ENCODE assay signal across 8 cellular contexts in the genomic region with DNA sequence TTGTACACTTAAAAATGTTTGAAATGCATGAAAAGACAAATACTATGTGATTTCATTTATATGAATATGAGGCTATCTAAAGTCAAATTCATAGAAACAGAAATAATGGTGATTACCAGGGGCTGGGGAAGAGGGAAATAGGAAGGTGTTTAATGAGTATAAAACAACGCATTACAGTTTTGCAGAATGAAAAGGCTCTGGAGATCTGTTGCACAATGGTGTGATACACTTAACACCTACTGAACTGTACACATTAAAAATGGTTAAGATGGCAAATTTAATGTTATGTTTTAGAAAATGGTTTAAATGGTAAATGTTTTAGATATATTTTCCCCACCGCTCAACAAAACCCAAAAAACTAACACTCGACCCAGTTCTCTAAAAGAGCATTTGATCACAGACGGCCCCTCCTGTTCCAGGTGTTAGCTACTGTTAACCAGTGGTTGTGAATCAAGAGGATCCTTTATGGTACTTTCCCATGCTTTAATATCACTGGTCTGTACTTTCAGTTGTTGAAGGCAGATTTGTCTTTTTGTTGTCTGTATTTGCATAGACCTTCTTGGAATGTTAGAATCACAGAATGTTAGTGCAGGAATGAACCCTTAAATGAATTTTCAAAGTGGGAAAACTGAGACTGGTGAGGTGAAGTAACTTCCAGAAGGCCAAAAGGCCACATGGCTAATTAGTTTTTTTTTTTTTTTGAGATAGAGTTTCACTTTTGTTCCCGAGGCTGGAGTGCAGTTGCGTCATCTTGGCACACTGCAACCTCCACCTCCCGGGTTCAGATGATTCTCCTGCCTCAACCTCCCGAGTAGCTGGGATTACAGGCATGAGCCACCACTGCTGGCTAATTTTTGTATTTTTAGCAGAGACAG. TPM values are rescaled to one million over a fixed set of nuclear protein-coding genes. Genes with fewer than 3 reads are reported as not detected.
DNase-seq lines count a peak whose midpoint lies in the region; ATAC-seq, FAIRE-seq and TF ChIP-seq lines count a peak whose summit lies in the region.

No MANE protein-coding gene starts in this region.

- no peak for TF ChIP-seq CTCF in choroid plexus epithelial cell (conservative IDR thresholded peaks at IDR 0.05; ENCODE audit: low read depth, low read length)
- no peak for TF ChIP-seq CTCF in natural killer cell (IDR thresholded peaks at IDR 0.05)

- H3K27me3 Mint-ChIP-seq in natural killer cell (ENCODE audit: low read depth in 2 of 2), result no peaks in the 10 kb centered on the region

- no peak for DNase-seq in GM12891 (ENCODE audit: insufficient read length, low spot score)
- DNase-seq in choroid plexus epithelial cell (ENCODE audit: low read depth), result peak; percentile 50
- no peak for DNase-seq in natural killer cell
- DNase-seq in NCI-H146 treated with DMSO at 0.1 percent for 48 hours (lab: John Stamatoyannopoulos, UW; ENCODE audit: unreplicated experiment), result no peak
- no peak for DNase-seq in NCI-H510A treated with DMSO at 0.1 percent for 48 hours (lab: John Stamatoyannopoulos, UW)
- DNase-seq in HK-2 (ENCODE audit: unreplicated experiment), result no peak

- no peaks in the 10 kb centered on the region for H3K9me3 Mint-ChIP-seq in natural killer cell

- H3K9me3 ChIP-seq in HUES6 (ENCODE audit: control insufficient read depth, insufficient read depth, low read depth, low read length), result no peaks in the 10 kb centered on the region

- H3K4me3 ChIP-seq in HUES6 (ENCODE audit: low read depth, low read length) (no peak overlapping the region), choroid plexus epithelial cell (ENCODE audit: low read depth, low read length) (no peak overlapping the region)

- H3K4me3 Mint-ChIP-seq in natural killer cell, result peak overlapping the region; percentile 65

- no peaks in the 10 kb centered on the region for H3K27me3 ChIP-seq in HUES6 (ENCODE audit: control insufficient read depth, insufficient read depth, low read length)

- intact Hi-C loops in natural killer cell (cut with micrococcal nuclease), result loop anchor here (1.0 kb wide), 1 partner anchor 10 kb away; the partner anchor contains the start of gene RAB10

- FAIRE-seq in GM12891 (lab: Jason Lieb, UNC), result peak; percentile 80

- H3K4me1 Mint-ChIP-seq in natural killer cell, result peaks cover 62% of the 10 kb centered on the region in 2 donors

- H3K9ac ChIP-seq in HUES6 (ENCODE audit: low read length), result no peak overlapping the region

- H3K4me1 ChIP-seq in HUES6 (ENCODE audit: control insufficient read depth, insufficient read depth, low read length), result peaks cover 15% of the 10 kb centered on the region

- ATAC-seq in natural killer cell, result peak; percentile 88 to 91 (median 90)
- no peak for ATAC-seq in HG03442 (IDR thresholded peaks at IDR 0.05; ENCODE audit: unreplicated experiment)

- 0 out of 2 replicates have a peak overlapping the region, but pooled peaks have one; percentile 22 for H3K27ac ChIP-seq in HUES6 (ENCODE audit: low read depth, low read length)

- TF ChIP-seq POLR2A in GM12891 (IDR thresholded peaks at IDR 0.05; ENCODE audit: low read depth, low read length), result no peak

- peak overlapping the region; percentile 77 to 78 for H3K27ac Mint-ChIP-seq in natural killer cell

- peaks cover 13% of the 10 kb centered on the region; the same call in 1 of the 2 replicates for H3K36me3 ChIP-seq in HUES6 (ENCODE audit: control insufficient read depth, insufficient read depth, low read length)

- H3K36me3 Mint-ChIP-seq in natural killer cell, result no peaks in the 10 kb centered on the region

TF ChIP-seq in GM12891, 5 proteins besides CTCF, POLR2A, EP300 and RAD21:
- TF ChIP-seq POLR2AphosphoS5 (IDR thresholded peaks at IDR 0.05; ENCODE audit: low read depth, low read length) (no peak), SPI1 (IDR thresholded peaks at IDR 0.05; ENCODE audit: low read depth, low read length) (peak; percentile 25; the same call in 1 of the 2 replicates)

RNA-seq across cellular contexts. Expression of gene RAB10, which starts 10.2 kb away (rescaled TPM):
- polyA plus RNA-seq in GM12891 (2012; ENCODE audit: low read depth, missing spikeins), result 38.2 TPM
- 10 to 100 TPM; 35.8 to 44.2 (median 39.5) TPM for total RNA-seq in natural killer cell
